ENCODE assay signal across 1 cellular context in genomic region chr3:184237211-184237610, GRCh38.
TF ChIP-seq lines count a peak whose summit lies in the region.

No MANE protein-coding gene starts in this region.

TF ChIP-seq in H1, 55 proteins besides CTCF, POLR2A, EP300 and RAD21:
- no peak for TF ChIP-seq SIRT6 (IDR thresholded peaks at IDR 0.05; ENCODE audit: low read length)
- no peak for TF ChIP-seq KDM5A (IDR thresholded peaks at IDR 0.05; ENCODE audit: low read length)
- no peak for TF ChIP-seq ZNF274 (IDR thresholded peaks at IDR 0.05; ENCODE audit: borderline replicate concordance, extremely low read depth, low read length)
- no peak for TF ChIP-seq CEBPB (IDR thresholded peaks at IDR 0.05; ENCODE audit: low read depth, low read length)
- no peak for TF ChIP-seq NRF1 (IDR thresholded peaks at IDR 0.05; ENCODE audit: low read depth, low read length)
- TF ChIP-seq ATF3 (IDR thresholded peaks at IDR 0.05; ENCODE audit: insufficient read depth, low read depth, low read length) = no peak
- no peak for TF ChIP-seq GABPA (IDR thresholded peaks at IDR 0.05; ENCODE audit: borderline replicate concordance, insufficient read depth, low read length)
- no peak for TF ChIP-seq NANOG (IDR thresholded peaks at IDR 0.05; ENCODE audit: insufficient read depth, low read depth, low read length, poor library complexity, severe bottlenecking)
- TF ChIP-seq TAF7 (optimal IDR thresholded peaks at IDR 0.05; ENCODE audit: borderline replicate concordance, low read depth, low read length) = no peak
- no peak for TF ChIP-seq EZH2 (IDR thresholded peaks at IDR 0.05; ENCODE audit: low read depth, low read length, severe bottlenecking)
- no peak for TF ChIP-seq ATF2 (IDR thresholded peaks at IDR 0.05; ENCODE audit: low read length)
- TF ChIP-seq SP4 (IDR thresholded peaks at IDR 0.05; ENCODE audit: low read length) = no peak
- no peak for TF ChIP-seq E2F6 (IDR thresholded peaks at IDR 0.05)
- TF ChIP-seq KDM1A (IDR thresholded peaks at IDR 0.05; ENCODE audit: borderline replicate concordance, low read length) = no peak
- TF ChIP-seq EGR1 (IDR thresholded peaks at IDR 0.05; ENCODE audit: borderline replicate concordance, low read depth, low read length) = no peak
- TF ChIP-seq HDAC2 (IDR thresholded peaks at IDR 0.05; ENCODE audit: borderline replicate concordance in 1 of 2, low read depth in 2 of 2, low read length in 2 of 2) = no peak
- TF ChIP-seq SIX5 (IDR thresholded peaks at IDR 0.05; ENCODE audit: low read depth, low read length) = no peak
